In the genomic region with DNA sequence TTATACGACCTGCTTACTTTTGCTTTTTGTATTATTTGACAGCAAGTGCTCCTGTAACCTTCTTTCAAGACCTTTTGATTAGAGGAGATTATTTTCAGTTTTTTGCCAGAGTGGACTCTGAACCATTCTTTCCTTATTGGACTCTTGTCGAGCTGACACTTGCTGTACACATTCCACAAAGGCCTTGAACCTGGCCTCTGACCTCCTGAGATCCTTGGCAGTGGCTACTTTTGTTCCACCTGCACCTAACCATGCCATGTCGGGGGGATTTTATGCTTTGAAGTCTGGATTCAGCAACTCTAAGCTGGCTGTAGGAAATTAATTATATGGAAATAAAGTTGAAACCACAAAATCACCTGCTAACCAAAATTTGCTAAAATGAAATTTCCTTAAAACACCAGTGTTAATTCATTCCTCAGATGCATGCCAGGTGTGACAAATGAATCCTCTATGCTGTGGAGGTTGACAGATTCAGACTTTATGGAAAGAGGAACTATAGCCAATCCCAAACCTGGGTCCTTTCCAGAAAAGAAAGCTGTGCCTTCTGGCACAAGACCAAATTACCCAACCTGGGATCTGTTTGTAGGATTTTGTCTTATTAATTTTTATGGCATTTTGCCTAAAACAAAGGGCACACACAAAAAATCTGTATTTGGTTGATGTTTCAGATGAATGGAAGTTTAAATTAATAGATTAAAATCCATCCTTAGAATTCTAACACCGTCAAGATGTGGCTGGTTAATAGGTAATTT, we compare ENCODE assay signal across 15 cellular contexts.
A peak's percentile ranks its signal among the peaks of the same experiment; 100 is the strongest.
DNase-seq lines count a peak whose midpoint lies in the region; ATAC-seq and TF ChIP-seq lines count a peak whose summit lies in the region.
"Had no signal": no experiment of that assay in that cellular context is flagged by ENCODE, and none has a peak within 500 bp of the region (broad histone marks: within the 10 kb centered on the region; RNA-seq: fewer than 3 reads in every experiment).

No MANE protein-coding gene starts in this region.

- H4K20me1 ChIP-seq in osteoblast (ENCODE audit: insufficient read depth, low read length): no peaks in the 10 kb centered on the region

- no peaks in the 10 kb centered on the region for H3K79me2 ChIP-seq in osteoblast (ENCODE audit: insufficient read depth, low read length)
- H3K79me2 ChIP-seq: parathyroid adenoma had no signal

- no peak for ATAC-seq in HG02798 (IDR thresholded peaks at IDR 0.05; ENCODE audit: poor library complexity, unreplicated experiment)

- H3K36me3 ChIP-seq in osteoblast (ENCODE audit: insufficient read depth, low read length): no peaks in the 10 kb centered on the region
- H3K36me3 ChIP-seq: Peyer's patch, tibial nerve had no signal

- TF ChIP-seq CTCF in brain (conservative IDR thresholded peaks at IDR 0.05): no peak
- no peak for TF ChIP-seq CTCF in osteoblast (IDR thresholded peaks at IDR 0.05; ENCODE audit: extremely low read depth, low read depth, low read length)
- TF ChIP-seq CTCF in endothelial cell (IDR thresholded peaks at IDR 0.05; ENCODE audit: unreplicated experiment): no peak

- H3K4me1 Mint-ChIP-seq in brain (peaks cover 21% of the 10 kb centered on the region), endothelial cell (ENCODE audit: unreplicated experiment) (no peaks in the 10 kb centered on the region)

- H3K27ac ChIP-seq in osteoblast (ENCODE audit: low read depth, low read length): peak overlapping the region; percentile 76
- H3K27ac ChIP-seq: parathyroid adenoma, Peyer's patch, tibial nerve had no signal

- H3K27ac Mint-ChIP-seq in brain (peak overlapping the region; percentile 76 to 87 (median 80)), endothelial cell (ENCODE audit: unreplicated experiment) (no peak overlapping the region)
- H3K27ac Mint-ChIP-seq: activated naive CD8-positive, alpha-beta T cell treated with anti-CD3 and anti-CD28 coated beads, Interleukin-2, amount 10 ng/mL, durations not matched to agents 7 days and 5 days had no signal

- H3K4me3 ChIP-seq in osteoblast (ENCODE audit: insufficient read depth, low read length): no peak overlapping the region
- H3K4me3 ChIP-seq: Peyer's patch, tibial nerve had no signal

- no peaks in the 10 kb centered on the region for H3K9me3 ChIP-seq in osteoblast (ENCODE audit: low read depth, low read length)
- H3K9me3 ChIP-seq: Peyer's patch, tibial nerve had no signal

- H3K9me3 Mint-ChIP-seq in brain (peaks cover 0 to 10% (median 1%) of the 10 kb centered on the region in 5 experiments), endothelial cell (ENCODE audit: unreplicated experiment) (no peaks in the 10 kb centered on the region)

- H3K27me3 ChIP-seq in osteoblast (ENCODE audit: insufficient read depth, low read length): no peaks in the 10 kb centered on the region
- H3K27me3 ChIP-seq: Peyer's patch, tibial nerve had no signal

- H3K4me3 Mint-ChIP-seq in brain (peak overlapping the region in 2 of 5 experiments; percentile 19 to 43), endothelial cell (ENCODE audit: unreplicated experiment) (no peak overlapping the region)
- H3K4me3 Mint-ChIP-seq: activated naive CD8-positive, alpha-beta T cell treated with anti-CD3 and anti-CD28 coated beads, Interleukin-2, amount 10 ng/mL, durations not matched to agents 7 days and 5 days had no signal

- DNase-seq in NCI-H1092 treated with DMSO at 0.1 percent for 48 hours (lab: John Stamatoyannopoulos, UW) (peak; percentile 8), NCI-H1092 (lab: John Stamatoyannopoulos, UW) (no peak), NCI-H2196 (lab: John Stamatoyannopoulos, UW; ENCODE audit: unreplicated experiment) (peak; percentile 26), osteoblast (ENCODE audit: insufficient read length, low spot score, missing footprints) (no peak), 8988T (no peak), endothelial cell (ENCODE audit: low spot score) (no peak)
- DNase-seq: activated naive CD8-positive, alpha-beta T cell treated with anti-CD3 and anti-CD28 coated beads, Interleukin-2, amount 10 ng/mL, durations not matched to agents 7 days and 5 days; cortex of kidney; KG1; midbrain; Peyer's patch had no signal

- peaks cover 36% of the 10 kb centered on the region for H3K4me1 ChIP-seq in osteoblast (ENCODE audit: insufficient read depth, low read length)
- H3K4me1 ChIP-seq: parathyroid adenoma, Peyer's patch had no signal

- H3K4me2 ChIP-seq in osteoblast (ENCODE audit: insufficient read depth, low read length): no peak overlapping the region

- no peak overlapping the region for H2AFZ ChIP-seq in osteoblast (ENCODE audit: low read length)
- H2AFZ ChIP-seq: parathyroid adenoma had no signal

- no peaks in the 10 kb centered on the region for H3K36me3 Mint-ChIP-seq in brain
- H3K36me3 Mint-ChIP-seq in endothelial cell (ENCODE audit: low read depth, unreplicated experiment): no peaks in the 10 kb centered on the region
- H3K36me3 Mint-ChIP-seq: activated naive CD8-positive, alpha-beta T cell treated with anti-CD3 and anti-CD28 coated beads, Interleukin-2, amount 10 ng/mL, durations not matched to agents 7 days and 5 days had no signal

- H3K27me3 Mint-ChIP-seq in brain: peaks cover 3% of the 10 kb centered on the region
- peaks cover 2% of the 10 kb centered on the region for H3K27me3 Mint-ChIP-seq in endothelial cell (ENCODE audit: unreplicated experiment)
- H3K27me3 Mint-ChIP-seq: activated naive CD8-positive, alpha-beta T cell treated with anti-CD3 and anti-CD28 coated beads, Interleukin-2, amount 10 ng/mL, durations not matched to agents 7 days and 5 days had no signal

Comparison
In these comparisons a context has a peak if more than half of its experiments do, and no peak if none do; other contexts are left out.
1. DNase-seq: peak in NCI-H1092 treated with DMSO at 0.1 percent for 48 hours (single experiment) and NCI-H2196 (single experiment); none in NCI-H1092 (single experiment), osteoblast (single experiment), 8988T (single experiment) and endothelial cell (single experiment).